In genomic region chr13:31869582-31869981, GRCh38 we compare ENCODE assay signal across 34 cellular contexts.
"Had no signal": no experiment of that assay in that cellular context is flagged by ENCODE, and none has a peak within 500 bp of the region (broad histone marks: within the 10 kb centered on the region; RNA-seq: fewer than 3 reads in every experiment).

No MANE protein-coding gene starts in this region.

- H3K4me3 ChIP-seq: MG63 had no signal

- H3K36me3 ChIP-seq: MG63 had no signal

- H3K27me3 ChIP-seq: MG63 had no signal

- H3K9me3 ChIP-seq: MG63 had no signal

- DNase-seq: Karpas-422, Kasumi-1, MG63, MM.1S, MV-4-11, NCI-H1048, NCI-H1092, NCI-H1092 treated with DMSO at 0.1 percent for 48 hours, NCI-H1105, NCI-H1105 treated with DMSO at 0.1 percent for 48 hours, NCI-H1417, NCI-H1417 treated with DMSO at 0.1 percent for 48 hours, NCI-H1436, NCI-H1436 treated with DMSO at 0.1 percent for 48 hours, NCI-H146, NCI-H1694, NCI-H1694 treated with DMSO at 0.1 percent for 48 hours, NCI-H187, NCI-H187 treated with DMSO at 0.1 percent for 48 hours, NCI-H1930, NCI-H2029, NCI-H2029 treated with DMSO at 0.1 percent for 48 hours, NCI-H2081, NCI-H2081 treated with DMSO at 0.1 percent for 48 hours, NCI-H2107, NCI-H2171, NCI-H2171 treated with DMSO at 0.1 percent for 48 hours, NCI-H2227 treated with DMSO at 0.1 percent for 48 hours, NCI-H226, NCI-H345, NCI-H446, NCI-H446 treated with DMSO at 0.1 percent for 48 hours, NCI-H510A, NCI-H510A treated with DMSO at 0.1 percent for 48 hours had no signal
